ENCODE assay signal across 29 cellular contexts in the genomic region with DNA sequence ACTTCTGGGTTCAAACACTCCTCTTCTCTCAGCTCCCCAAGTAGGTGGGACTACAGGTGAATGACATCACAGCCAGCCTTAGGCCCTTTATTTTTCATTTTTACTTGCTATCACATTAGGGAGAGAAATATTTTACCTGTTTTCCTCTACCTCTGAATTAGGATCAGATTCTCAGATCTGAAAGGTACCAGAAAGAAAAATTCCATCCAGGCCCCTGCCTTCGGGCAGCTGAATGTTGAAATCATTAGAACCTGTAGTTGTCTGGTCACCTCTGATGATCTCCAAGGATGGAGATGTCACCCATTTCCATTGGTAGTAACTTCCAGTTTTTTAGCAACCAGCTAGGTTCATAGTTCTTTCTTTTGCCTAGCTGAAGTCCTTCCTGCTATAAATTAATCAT.
"Had no signal": no experiment of that assay in that cellular context is flagged by ENCODE, and none has a peak within 500 bp of the region (broad histone marks: within the 10 kb centered on the region; RNA-seq: fewer than 3 reads in every experiment).

No MANE protein-coding gene starts in this region.

- H3K4me2 ChIP-seq: neural progenitor cell had no signal

- H2AFZ ChIP-seq: neural progenitor cell had no signal

- H3K36me3 ChIP-seq: lower lobe of right lung, neural progenitor cell, neutrophil, ovary, thyroid gland, transverse colon, uterus had no signal

- H3K27ac ChIP-seq: left lung, lower lobe of right lung, neural progenitor cell, neutrophil, ovary, skin epidermis, stomach, testis, thyroid gland, transverse colon, uterus had no signal

- H3K9me3 ChIP-seq: lower lobe of right lung, mucosa of descending colon, neutrophil, ovary, stomach, testis, thyroid gland, transverse colon, uterus had no signal

- ATAC-seq: left colon; left lung; lower lobe of right lung; mucosa of descending colon; naive thymus-derived CD4-positive, alpha-beta T cell; right cardiac atrium; sciatic nerve; stimulated activated naive B cell treated with anti-CD40 and anti-IgM and Interleukin-4, amounts not matched to agents 10 μg/mL and 1 μg/mL and 100 μg/mL, for 72 hours; stimulated activated naive CD8-positive, alpha-beta T cell treated with anti-CD3 and anti-CD28 coated beads, Interleukin-15, Interleukin-2, amounts not matched to agents 100 U/mL and 50 U/mL, for 24 hours had no signal

- H3K4me3 ChIP-seq: left lung, lower lobe of right lung, mucosa of descending colon, neural progenitor cell, ovary, skin epidermis, stomach, testis, thyroid gland, transverse colon, uterus had no signal

- H3K27me3 ChIP-seq: left lung, neural progenitor cell, neutrophil, ovary, stomach, testis, thyroid gland, transverse colon, uterus had no signal

- H3K9ac ChIP-seq: neural progenitor cell had no signal

- H3K4me1 Mint-ChIP-seq: immature natural killer cell; naive thymus-derived CD4-positive, alpha-beta T cell; stimulated activated naive B cell treated with anti-CD40 and anti-IgM and Interleukin-4, amounts not matched to agents 10 μg/mL and 1 μg/mL and 100 μg/mL, for 72 hours had no signal

- H3K4me1 ChIP-seq: left lung, lower lobe of right lung, stomach, testis, thyroid gland, transverse colon, uterus had no signal

- H3K27me3 Mint-ChIP-seq: naive thymus-derived CD4-positive, alpha-beta T cell; progenitor cell of endocrine pancreas; stimulated activated naive B cell treated with anti-CD40 and anti-IgM and Interleukin-4, amounts not matched to agents 10 μg/mL and 1 μg/mL and 100 μg/mL, for 72 hours had no signal

- H3K9me3 Mint-ChIP-seq: nephron progenitor cell, neural progenitor cell had no signal

- DNase-seq: hippocampal formation; immature natural killer cell; kidney; left colon; left lung; lower lobe of right lung; mammary epithelial cell; midbrain; mucosa of descending colon; naive thymus-derived CD4-positive, alpha-beta T cell; nephron progenitor cell; ovary; right cardiac atrium; stimulated activated CD4-positive, alpha-beta T cell treated with anti-CD3 and anti-CD28 coated beads, Interleukin-12 subunit alpha, Interleukin-12 subunit beta, amount 100 ng/mL, for 4 hours; stimulated activated CD4-positive, alpha-beta T cell treated with anti-CD3 and anti-CD28 coated beads, Interleukin-15, amount 100 ng/mL, for 24 hours; stimulated activated CD4-positive, alpha-beta T cell treated with anti-CD3 and anti-CD28 coated beads, Interleukin-2, amount 100 ng/mL, for 24 hours; stimulated activated CD4-positive, alpha-beta T cell treated with anti-CD3 and anti-CD28 coated beads, Interleukin-4, amount 100 ng/mL, for 1 hour; stimulated activated naive B cell treated with anti-CD40 and anti-IgM and Interleukin-4, amounts not matched to agents 10 μg/mL and 1 μg/mL and 100 μg/mL, for 72 hours; stimulated activated naive CD8-positive, alpha-beta T cell treated with anti-CD3 and anti-CD28 coated beads, Interleukin-15, Interleukin-2, amounts not matched to agents 100 U/mL and 50 U/mL, for 24 hours; stomach; testis; thyroid gland; transverse colon; uterus had no signal

- H3K4me3 Mint-ChIP-seq: immature natural killer cell; naive thymus-derived CD4-positive, alpha-beta T cell; nephron progenitor cell; neural progenitor cell; stimulated activated naive B cell treated with anti-CD40 and anti-IgM and Interleukin-4, amounts not matched to agents 10 μg/mL and 1 μg/mL and 100 μg/mL, for 72 hours had no signal

- H3K27ac Mint-ChIP-seq: immature natural killer cell; naive thymus-derived CD4-positive, alpha-beta T cell; nephron progenitor cell; neural progenitor cell; progenitor cell of endocrine pancreas; stimulated activated naive B cell treated with anti-CD40 and anti-IgM and Interleukin-4, amounts not matched to agents 10 μg/mL and 1 μg/mL and 100 μg/mL, for 72 hours had no signal
